In genomic region chr5:83011990-83012389, GRCh38 we compare ENCODE assay signal across 11 cellular contexts.
DNase-seq lines count a peak whose midpoint lies in the region; ATAC-seq and TF ChIP-seq lines count a peak whose summit lies in the region.
"Had no signal": no experiment of that assay in that cellular context is flagged by ENCODE, and none has a peak within 500 bp of the region (broad histone marks: within the 10 kb centered on the region; RNA-seq: fewer than 3 reads in every experiment).

No MANE protein-coding gene starts in this region.

- peak; percentile 100 for ATAC-seq in GM19395 (IDR thresholded peaks at IDR 0.05; ENCODE audit: unreplicated experiment)
- peak; percentile 100 for ATAC-seq in HG02938 (IDR thresholded peaks at IDR 0.05; ENCODE audit: unreplicated experiment)

- H3K4me3 ChIP-seq in GM06990 (replicated peaks; ENCODE audit: low read depth, low read length) (no peak overlapping the region), ascending aorta (no peak overlapping the region)

- H3K36me3 ChIP-seq in GM06990 (ENCODE audit: control insufficient read depth, insufficient read depth, low read length) (no peaks in the 10 kb centered on the region), ascending aorta (no peaks in the 10 kb centered on the region)

- intact Hi-C loops in cardiac septum (cut with DNase I), result no loop called here
- intact Hi-C loops in ascending aorta (cut with DNase I), result no loop called here

- peak; percentile 76 for DNase-seq in GM06990 (ENCODE audit: extremely low read depth, insufficient read length)
- peak; percentile 95 for DNase-seq in MV-4-11 (lab: John Stamatoyannopoulos, UW)
- no peak for DNase-seq in islet precursor cell
- DNase-seq in cardiac septum (ENCODE audit: low spot score), result no peak
- no peak for DNase-seq in DMS 273 treated with DMSO at 0.1 percent for 48 hours (lab: John Stamatoyannopoulos, UW)
- no peak for DNase-seq in ascending aorta (ENCODE audit: low spot score in 2 of 2)
- DNase-seq: activated T-cell treated with anti-CD3 and anti-CD28 coated beads, Interleukin-2, amount 50 U/mL, for 24 hours; NCI-H1105 treated with DMSO at 0.1 percent for 48 hours; posterior cingulate gyrus had no signal

- no peak overlapping the region for H3K27ac ChIP-seq in ascending aorta

- H3K27me3 ChIP-seq in GM06990 (replicated peaks; ENCODE audit: control insufficient read depth, insufficient read depth, low read length) (no peaks in the 10 kb centered on the region), ascending aorta (no peaks in the 10 kb centered on the region)

- H3K4me1 ChIP-seq in ascending aorta, result no peaks in the 10 kb centered on the region

- no peaks in the 10 kb centered on the region for H3K9me3 ChIP-seq in ascending aorta

- no peak for TF ChIP-seq CTCF in GM06990 (IDR thresholded peaks at IDR 0.05; ENCODE audit: insufficient read depth, low read length, poor library complexity, severe bottlenecking)
- no peak for TF ChIP-seq CTCF in ascending aorta (IDR thresholded peaks at IDR 0.05)

Comparison
In these comparisons a context has a peak if more than half of its experiments do, and no peak if none do; other contexts are left out.
1. DNase-seq: peak in GM06990 (single experiment) and MV-4-11 (single experiment); none in islet precursor cell (single experiment), cardiac septum (single experiment), DMS 273 treated with DMSO at 0.1 percent for 48 hours (single experiment) and ascending aorta (0 of 2).